In the genomic region with DNA sequence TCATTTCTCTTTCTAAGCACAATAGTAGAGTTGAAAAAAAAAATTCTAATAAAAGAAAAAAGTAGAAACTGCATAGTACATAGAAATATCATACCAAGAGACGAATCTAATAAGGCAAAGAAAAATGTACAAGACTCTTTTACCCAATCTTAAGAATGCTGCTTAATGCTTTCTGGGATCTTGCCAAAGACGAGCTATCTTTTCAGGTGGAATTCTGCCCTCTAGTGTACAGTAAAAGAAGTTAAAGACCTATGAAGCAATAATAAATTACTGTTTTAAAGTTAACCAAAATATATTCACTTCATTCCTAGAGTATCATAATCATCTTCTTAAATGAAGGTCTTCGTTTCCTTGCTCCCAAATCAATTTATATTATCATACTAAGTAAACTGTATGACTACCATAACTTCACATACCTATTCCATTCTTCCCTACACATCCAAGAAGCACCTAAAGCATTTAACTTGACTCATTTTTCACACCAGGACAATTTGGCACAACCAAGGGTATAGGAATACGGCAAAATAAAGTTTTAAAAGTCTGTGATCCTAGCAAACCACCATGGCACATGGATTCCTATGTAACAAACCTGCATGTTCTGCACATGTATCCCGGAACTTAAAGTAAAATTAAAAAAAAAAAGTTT, we compare ENCODE assay signal across 8 cellular contexts. TPM values are rescaled to one million over a fixed set of nuclear protein-coding genes. Genes with fewer than 3 reads are reported as not detected.
DNase-seq lines count a peak whose midpoint lies in the region; ATAC-seq and TF ChIP-seq lines count a peak whose summit lies in the region.

No MANE protein-coding gene starts in this region.

- no peak overlapping the region for H3K4me2 ChIP-seq in osteoblast (ENCODE audit: insufficient read depth, low read length)

- intact Hi-C loops in Right ventricle myocardium inferior (cut with DNase I): loop anchor here (1.0 to 2.0 kb wide), 2 partner anchors 151 to 186 kb away; no protein-coding TSS in a partner anchor

- TF ChIP-seq CTCF in cardiac muscle cell (IDR thresholded peaks at IDR 0.05; ENCODE audit: low read depth, low read length) (peak; percentile 39), osteoblast (IDR thresholded peaks at IDR 0.05; ENCODE audit: extremely low read depth, low read depth, low read length) (peak; percentile 57)

- H3K4me3 ChIP-seq in cardiac muscle cell (no peak overlapping the region), osteoblast (ENCODE audit: insufficient read depth, low read length) (no peak overlapping the region)

- H2AFZ ChIP-seq in osteoblast (ENCODE audit: low read length): no peak overlapping the region

- no peaks in the 10 kb centered on the region for H3K27me3 ChIP-seq in cardiac muscle cell
- no peaks in the 10 kb centered on the region for H3K27me3 ChIP-seq in osteoblast (ENCODE audit: insufficient read depth, low read length)

- no peaks in the 10 kb centered on the region for H3K9me3 ChIP-seq in cardiac muscle cell (ENCODE audit: low read depth)
- no peaks in the 10 kb centered on the region for H3K9me3 ChIP-seq in osteoblast (ENCODE audit: low read depth, low read length)

- H3K27ac ChIP-seq in cardiac muscle cell (no peak overlapping the region), osteoblast (ENCODE audit: low read depth, low read length) (no peak overlapping the region)

- peaks cover 2% of the 10 kb centered on the region for H3K79me2 ChIP-seq in osteoblast (ENCODE audit: insufficient read depth, low read length)

- H3K36me3 ChIP-seq in cardiac muscle cell (no peaks in the 10 kb centered on the region), osteoblast (ENCODE audit: insufficient read depth, low read length) (peaks cover 4% of the 10 kb centered on the region)

- DNase-seq in cardiac muscle cell (ENCODE audit: low read depth in 1 of 2, low spot score in 1 of 2): peak; percentile 80 to 93
- no peak for DNase-seq in Right ventricle myocardium inferior (ENCODE audit: missing footprints)
- DNase-seq in NCI-H1105 (lab: John Stamatoyannopoulos, UW): peak; percentile 15
- DNase-seq in SKM-1 (lab: John Stamatoyannopoulos, UW; ENCODE audit: unreplicated experiment): peak; percentile 61
- DNase-seq in fibroblast of gingiva (ENCODE audit: low read depth): peak; percentile 87
- peak; percentile 70 for DNase-seq in osteoblast (ENCODE audit: insufficient read length, low spot score, missing footprints)

- H4K20me1 ChIP-seq in osteoblast (ENCODE audit: insufficient read depth, low read length): no peaks in the 10 kb centered on the region

- H3K4me1 ChIP-seq in cardiac muscle cell (ENCODE audit: low read depth): peaks cover 25% of the 10 kb centered on the region
- H3K4me1 ChIP-seq in osteoblast (ENCODE audit: insufficient read depth, low read length): peaks cover 8% of the 10 kb centered on the region

- no peak for ATAC-seq in Right ventricle myocardium inferior
- ATAC-seq in GM21515 (IDR thresholded peaks at IDR 0.05; ENCODE audit: unreplicated experiment): no peak
- no peak for ATAC-seq in HG03432 (IDR thresholded peaks at IDR 0.05; ENCODE audit: unreplicated experiment)

RNA-seq across cellular contexts. Expression of a gene that starts 47.7 kb away (rescaled TPM):
- 78.1 and 103 TPM in 2 replicates for total RNA-seq in cardiac muscle cell
- polyA plus RNA-seq in cardiac muscle cell: 114 and 116 TPM in 2 replicates
- 26.6 TPM for total RNA-seq in Right ventricle myocardium inferior
- 37.7 and 41.3 TPM in 2 replicates for total RNA-seq in osteoblast
